In the genomic region with DNA sequence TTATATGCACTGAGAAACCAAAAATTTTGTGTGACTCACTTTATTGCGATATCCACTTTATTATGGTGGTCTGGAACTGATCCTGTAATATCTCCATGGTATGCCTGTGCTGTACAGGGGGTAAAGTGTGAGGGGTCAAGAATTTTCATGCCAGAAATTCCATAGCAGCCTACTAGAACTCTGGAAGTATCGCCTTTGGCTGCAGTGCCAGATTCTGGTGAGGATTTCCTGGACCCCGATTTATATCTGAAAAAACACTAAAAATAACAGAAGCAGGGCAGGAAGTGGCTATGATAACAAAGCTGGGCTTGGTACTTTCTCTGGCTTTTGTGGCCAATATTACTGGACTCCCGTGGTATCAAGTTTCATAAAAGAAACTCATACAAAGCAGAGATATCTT, we compare ENCODE assay signal across 9 cellular contexts. TPM values are rescaled to one million over a fixed set of nuclear protein-coding genes. Genes with fewer than 3 reads are reported as not detected.
DNase-seq lines count a peak whose midpoint lies in the region; ATAC-seq and TF ChIP-seq lines count a peak whose summit lies in the region.
"Had no signal": no experiment of that assay in that cellular context is flagged by ENCODE, and none has a peak within 500 bp of the region (broad histone marks: within the 10 kb centered on the region; RNA-seq: fewer than 3 reads in every experiment).

No MANE protein-coding gene starts in this region.

- no peak overlapping the region for H2AFZ ChIP-seq in neural cell (ENCODE audit: low read depth, low read length)

- TF ChIP-seq POLR2A in stomach (IDR thresholded peaks at IDR 0.05) = no peak

- H3K27ac Mint-ChIP-seq in stimulated activated effector memory CD8-positive, alpha-beta T cell treated with anti-CD3 and anti-CD28 coated beads, Interleukin-12 subunit alpha, Interleukin-12 subunit beta, amount 100 ng/mL, for 72 hours = no peak overlapping the region
- H3K27ac Mint-ChIP-seq: activated T-cell treated with anti-CD3 and anti-CD28 coated beads, Interleukin-2, amount 50 U/mL, for 72 hours had no signal

- peak; percentile 77 for DNase-seq in MG63
- peak; percentile 84 to 96 for DNase-seq in cardiac fibroblast (ENCODE audit: low read depth in 2 of 2)
- DNase-seq in COR-L47 (lab: John Stamatoyannopoulos, UW) = no peak
- DNase-seq in stimulated activated effector memory CD8-positive, alpha-beta T cell treated with anti-CD3 and anti-CD28 coated beads, Interleukin-12 subunit alpha, Interleukin-12 subunit beta, amount 100 ng/mL, for 72 hours (ENCODE audit: low spot score in 2 of 2) = no peak
- no peak for DNase-seq in stomach
- DNase-seq: activated T-cell treated with anti-CD3 and anti-CD28 coated beads, Interleukin-2, amount 50 U/mL, for 72 hours had no signal

- H3K27ac ChIP-seq in BLaER1 (peak overlapping the region; percentile 35), neural cell (ENCODE audit: low read length) (peak overlapping the region; percentile 76), stomach (no peak overlapping the region)

- H3K9me3 ChIP-seq in BLaER1 (no peaks in the 10 kb centered on the region), MG63 (no peaks in the 10 kb centered on the region), neural cell (ENCODE audit: low read length) (no peaks in the 10 kb centered on the region), stomach (no peaks in the 10 kb centered on the region)

- H3K9ac ChIP-seq in BLaER1 (no peak overlapping the region), neural cell (ENCODE audit: low read length) (no peak overlapping the region)

- no peaks in the 10 kb centered on the region for H3K9me2 ChIP-seq in neural cell (ENCODE audit: insufficient read depth, low read length)

- H3K9me3 Mint-ChIP-seq in stimulated activated effector memory CD8-positive, alpha-beta T cell treated with anti-CD3 and anti-CD28 coated beads, Interleukin-12 subunit alpha, Interleukin-12 subunit beta, amount 100 ng/mL, for 72 hours = no peaks in the 10 kb centered on the region
- H3K9me3 Mint-ChIP-seq: activated T-cell treated with anti-CD3 and anti-CD28 coated beads, Interleukin-2, amount 50 U/mL, for 72 hours had no signal

- H3K4me3 Mint-ChIP-seq in stimulated activated effector memory CD8-positive, alpha-beta T cell treated with anti-CD3 and anti-CD28 coated beads, Interleukin-12 subunit alpha, Interleukin-12 subunit beta, amount 100 ng/mL, for 72 hours = no peak overlapping the region
- H3K4me3 Mint-ChIP-seq: activated T-cell treated with anti-CD3 and anti-CD28 coated beads, Interleukin-2, amount 50 U/mL, for 72 hours had no signal

- peaks cover 9% of the 10 kb centered on the region for H3K4me1 Mint-ChIP-seq in stimulated activated effector memory CD8-positive, alpha-beta T cell treated with anti-CD3 and anti-CD28 coated beads, Interleukin-12 subunit alpha, Interleukin-12 subunit beta, amount 100 ng/mL, for 72 hours

- TF ChIP-seq CTCF in cardiac fibroblast (IDR thresholded peaks at IDR 0.05; ENCODE audit: low read depth, low read length) (no peak), neural cell (IDR thresholded peaks at IDR 0.05; ENCODE audit: poor library complexity, severe bottlenecking) (no peak), stomach (IDR thresholded peaks at IDR 0.05) (no peak)

- H3K36me3 ChIP-seq in BLaER1 (no peaks in the 10 kb centered on the region), MG63 (peaks cover 57% of the 10 kb centered on the region), neural cell (ENCODE audit: insufficient read depth, low read length) (no peaks in the 10 kb centered on the region), stomach (peaks cover 0 to 16% (median 1%) of the 10 kb centered on the region in 4 donors)

- H3K27me3 ChIP-seq in BLaER1 (no peaks in the 10 kb centered on the region), MG63 (no peaks in the 10 kb centered on the region), neural cell (ENCODE audit: insufficient read depth, low read depth, low read length) (no peaks in the 10 kb centered on the region), stomach (no peaks in the 10 kb centered on the region)

- intact Hi-C loops in stomach (cut with DNase I; ENCODE audit: low total_unique reads) = no loop called here

- no peak for ATAC-seq in HG02870 (IDR thresholded peaks at IDR 0.05; ENCODE audit: unreplicated experiment)
- ATAC-seq in stimulated activated effector memory CD8-positive, alpha-beta T cell treated with anti-CD3 and anti-CD28 coated beads, Interleukin-12 subunit alpha, Interleukin-12 subunit beta, amount 100 ng/mL, for 72 hours = no peak

- H3K79me2 ChIP-seq in neural cell (replicated peaks; ENCODE audit: insufficient read depth, low read length) = no peaks in the 10 kb centered on the region

- H4K20me1 ChIP-seq in BLaER1 (no peaks in the 10 kb centered on the region), neural cell (ENCODE audit: insufficient read depth) (no peaks in the 10 kb centered on the region)

- WGBS in stomach, 5 donors = 29 to 47% (median 34%) methylated on average over 4 of the region's 4 CpGs

- H3K36me3 Mint-ChIP-seq in stimulated activated effector memory CD8-positive, alpha-beta T cell treated with anti-CD3 and anti-CD28 coated beads, Interleukin-12 subunit alpha, Interleukin-12 subunit beta, amount 100 ng/mL, for 72 hours = no peaks in the 10 kb centered on the region

- no peak for TF ChIP-seq EP300 in neural cell (conservative IDR thresholded peaks at IDR 0.05; ENCODE audit: poor library complexity, severe bottlenecking)
- no peak for TF ChIP-seq EP300 in stomach (IDR thresholded peaks at IDR 0.05)

- H3K4me1 ChIP-seq in BLaER1 = peaks cover 16% of the 10 kb centered on the region
- no peaks in the 10 kb centered on the region for H3K4me1 ChIP-seq in stomach

- no peak overlapping the region for H3K4me3 ChIP-seq in BLaER1
- no peak overlapping the region for H3K4me3 ChIP-seq in MG63
- no peak overlapping the region for H3K4me3 ChIP-seq in cardiac fibroblast (replicated peaks in 1 of 2; ENCODE audit: low read depth in 2 of 2, low read length in 2 of 2)
- no peak overlapping the region for H3K4me3 ChIP-seq in neural cell (ENCODE audit: low read length)
- no peak overlapping the region for H3K4me3 ChIP-seq in stomach

- peak overlapping the region; percentile 80 for H3K4me2 ChIP-seq in BLaER1
- H3K4me2 ChIP-seq in neural cell (ENCODE audit: low read length) = peak overlapping the region; percentile 81

- H3F3A ChIP-seq in neural cell (ENCODE audit: insufficient read depth, low read length, poor library complexity, severe bottlenecking) = no peaks in the 10 kb centered on the region

- no peak for TF ChIP-seq RAD21 in neural cell (conservative IDR thresholded peaks at IDR 0.05)

TF ChIP-seq in neural cell, 6 proteins besides CTCF, POLR2A, EP300 and RAD21:
- TF ChIP-seq SMC3 (conservative IDR thresholded peaks at IDR 0.05; ENCODE audit: poor library complexity) (no peak), EZH2 (IDR thresholded peaks at IDR 0.05; ENCODE audit: borderline replicate concordance, insufficient read depth, low read length, poor library complexity, severe bottlenecking) (no peak), POLR2AphosphoS5 (IDR thresholded peaks at IDR 0.05) (no peak), TAF1 (IDR thresholded peaks at IDR 0.05; ENCODE audit: low read depth) (no peak), MXI1 (conservative IDR thresholded peaks at IDR 0.05; ENCODE audit: poor library complexity, severe bottlenecking) (no peak)
- TF ChIP-seq, protein P1, sequence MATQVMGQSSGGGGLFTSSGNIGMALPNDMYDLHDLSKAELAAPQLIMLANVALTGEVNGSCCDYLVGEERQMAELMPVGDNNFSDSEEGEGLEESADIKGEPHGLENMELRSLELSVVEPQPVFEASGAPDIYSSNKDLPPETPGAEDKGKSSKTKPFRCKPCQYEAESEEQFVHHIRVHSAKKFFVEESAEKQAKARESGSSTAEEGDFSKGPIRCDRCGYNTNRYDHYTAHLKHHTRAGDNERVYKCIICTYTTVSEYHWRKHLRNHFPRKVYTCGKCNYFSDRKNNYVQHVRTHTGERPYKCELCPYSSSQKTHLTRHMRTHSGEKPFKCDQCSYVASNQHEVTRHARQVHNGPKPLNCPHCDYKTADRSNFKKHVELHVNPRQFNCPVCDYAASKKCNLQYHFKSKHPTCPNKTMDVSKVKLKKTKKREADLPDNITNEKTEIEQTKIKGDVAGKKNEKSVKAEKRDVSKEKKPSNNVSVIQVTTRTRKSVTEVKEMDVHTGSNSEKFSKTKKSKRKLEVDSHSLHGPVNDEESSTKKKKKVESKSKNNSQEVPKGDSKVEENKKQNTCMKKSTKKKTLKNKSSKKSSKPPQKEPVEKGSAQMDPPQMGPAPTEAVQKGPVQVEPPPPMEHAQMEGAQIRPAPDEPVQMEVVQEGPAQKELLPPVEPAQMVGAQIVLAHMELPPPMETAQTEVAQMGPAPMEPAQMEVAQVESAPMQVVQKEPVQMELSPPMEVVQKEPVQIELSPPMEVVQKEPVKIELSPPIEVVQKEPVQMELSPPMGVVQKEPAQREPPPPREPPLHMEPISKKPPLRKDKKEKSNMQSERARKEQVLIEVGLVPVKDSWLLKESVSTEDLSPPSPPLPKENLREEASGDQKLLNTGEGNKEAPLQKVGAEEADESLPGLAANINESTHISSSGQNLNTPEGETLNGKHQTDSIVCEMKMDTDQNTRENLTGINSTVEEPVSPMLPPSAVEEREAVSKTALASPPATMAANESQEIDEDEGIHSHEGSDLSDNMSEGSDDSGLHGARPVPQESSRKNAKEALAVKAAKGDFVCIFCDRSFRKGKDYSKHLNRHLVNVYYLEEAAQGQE (IDR thresholded peaks at IDR 0.05; ENCODE audit: borderline replicate concordance) = no peak

RNA-seq across cellular contexts. Expression of a gene that starts 36.4 kb away (rescaled TPM):
- 240 and 268 TPM in 2 replicates for total RNA-seq in MG63 (2014; rRNA removed; shearing (Covaris generic); ENCODE audit: low replicate concordance)
- 0.14 and 2.5 TPM in 2 replicates for polyA plus RNA-seq in neural cell
- 0.12 and 0.24 TPM in 2 replicates for polyA minus RNA-seq in neural cell
- 100 to 1,000 TPM in 1 of 5 donors, 10 to 100 TPM in 3, 1 to 10 TPM in 1; 2.3 to 158 (median 29.0) TPM for total RNA-seq in stomach
- 10 to 100 TPM in 2 of 3 donors, 1 to 10 TPM in 1; 7.4 to 11.8 (median 10.2) TPM for polyA plus RNA-seq in stomach
- total RNA-seq: activated T-cell treated with anti-CD3 and anti-CD28 coated beads, Interleukin-2, amount 50 U/mL, for 72 hours had no signal

RNA-seq across cellular contexts. Expression of a gene that starts 42.7 kb away (rescaled TPM):
- total RNA-seq in MG63 (2014; rRNA removed; shearing (Covaris generic); ENCODE audit: low replicate concordance) = 22.3 and 80.5 TPM in 2 replicates
- 79.0 and 100 TPM in 2 replicates for polyA plus RNA-seq in neural cell
- 86.2 and 88.6 TPM in 2 replicates for polyA minus RNA-seq in neural cell
- 10 to 100 TPM; 17.1 to 67.7 (median 32.6) TPM for total RNA-seq in stomach
- 1 to 10 TPM; 4.6 to 6.4 (median 6.2) TPM for polyA plus RNA-seq in stomach

RNA-seq across cellular contexts. Expression of a gene that starts 42.8 kb away (rescaled TPM):
- 49.6 and 60.0 TPM in 2 replicates for total RNA-seq in MG63 (2014; rRNA removed; shearing (Covaris generic); ENCODE audit: low replicate concordance)
- polyA plus RNA-seq in neural cell (37.1 and 49.3 TPM in 2 replicates), stomach (10 to 100 TPM; 28.9 to 54.1 (median 48.4) TPM)
- polyA minus RNA-seq in neural cell = 43.4 and 45.8 TPM in 2 replicates
- 10 to 100 TPM; 25.7 to 76.2 (median 62.2) TPM for total RNA-seq in stomach

Comparison
In these comparisons a context has a peak if more than half of its experiments do, and no peak if none do; other contexts are left out.
1. H3K27ac ChIP-seq: peak in BLaER1 (single experiment) and neural cell (single experiment); none in stomach (0 of 5).
2. DNase-seq: peak in MG63 (single experiment) and cardiac fibroblast (2 of 2); none in COR-L47 (single experiment), stimulated activated effector memory CD8-positive, alpha-beta T cell treated with anti-CD3 and anti-CD28 coated beads, Interleukin-12 subunit alpha, Interleukin-12 subunit beta, amount 100 ng/mL, for 72 hours (0 of 2) and stomach (single experiment).